ENCODE assay signal across 1 cellular context in genomic region chr15:58608129-58608590, GRCh38.
TF ChIP-seq lines count a peak whose summit lies in the region.

No MANE protein-coding gene starts in this region.

TF ChIP-seq in HepG2, 621 proteins besides CTCF, POLR2A, EP300 and RAD21 (continued from another document):
- no peak for TF ChIP-seq ZNF383 (CRISPR knock-in tag; IDR thresholded peaks at IDR 0.05; ENCODE audit: borderline replicate concordance)
- no peak for TF ChIP-seq ZFP36 (IDR thresholded peaks at IDR 0.05; ENCODE audit: borderline replicate concordance, low read depth, low read length, partially characterized antibody)
